Comparison of ENCODE assay signal across 15 cellular contexts in genomic region chrX:71663238-71663637, GRCh38. TPM values are rescaled to one million over a fixed set of nuclear protein-coding genes. Genes with fewer than 3 reads are reported as not detected.
A peak's percentile ranks its signal among the peaks of the same experiment; 100 is the strongest.
DNase-seq lines count a peak whose midpoint lies in the region; TF ChIP-seq lines count a peak whose summit lies in the region.
"Not testable (repeated sequence)": the region's sequence is repeated elsewhere in the genome, so short reads cannot be mapped to it uniquely, and the experiment has no call there.
"Had no signal": no experiment of that assay in that cellular context is flagged by ENCODE, and none has a peak within 500 bp of the region (broad histone marks: within the 10 kb centered on the region; RNA-seq: fewer than 3 reads in every experiment).

No MANE protein-coding gene starts in this region.

- CTCF ChIA-PET in activated naive CD4-positive, alpha-beta T cell treated with anti-CD3 and anti-CD28 coated beads for 36 hours (lab: Charles Lee), result interaction anchor here (0.6 kb wide), 1 partner anchor 78 kb away, joined by 3 read pairs; no protein-coding TSS in a partner anchor

- not testable (repeated sequence) for H3K9me3 Mint-ChIP-seq in activated naive CD4-positive, alpha-beta T cell treated with anti-CD3 and anti-CD28 coated beads for 36 hours

- not testable (repeated sequence) for TF ChIP-seq CTCF in colonic mucosa (IDR thresholded peaks at IDR 0.05)

- intact Hi-C loops in activated naive CD4-positive, alpha-beta T cell treated with anti-CD3 and anti-CD28 coated beads for 36 hours (cut with micrococcal nuclease), result loop anchor here (1.0 kb wide), 2 partner anchors 8 to 44 kb away; no protein-coding TSS in a partner anchor
- intact Hi-C loops in colonic mucosa (cut with DNase I), result not testable (repeated sequence)

- H3K27me3 ChIP-seq in colonic mucosa, result not testable (repeated sequence)

- peaks cover 29% of the 10 kb centered on the region for H3K4me1 Mint-ChIP-seq in activated naive CD4-positive, alpha-beta T cell treated with anti-CD3 and anti-CD28 coated beads for 36 hours (ENCODE audit: low read depth)

- H3K27me3 Mint-ChIP-seq in activated naive CD4-positive, alpha-beta T cell treated with anti-CD3 and anti-CD28 coated beads for 36 hours (ENCODE audit: low read depth), result not testable (repeated sequence)

- not testable (repeated sequence) for H3K4me1 ChIP-seq in colonic mucosa

- H3K9ac ChIP-seq in colonic mucosa (ENCODE audit: low read depth in 2 of 2, low read length in 2 of 2), result not testable (repeated sequence)

- H3K27ac Mint-ChIP-seq in activated naive CD4-positive, alpha-beta T cell treated with anti-CD3 and anti-CD28 coated beads for 36 hours, result not testable (repeated sequence)

- not testable (repeated sequence) for H3K36me3 Mint-ChIP-seq in activated naive CD4-positive, alpha-beta T cell treated with anti-CD3 and anti-CD28 coated beads for 36 hours (ENCODE audit: low read depth)

- H3K36me3 ChIP-seq in colonic mucosa, result not testable (repeated sequence)

- not testable (repeated sequence) for H3K9me3 ChIP-seq in colonic mucosa

- not testable (repeated sequence) for H3K4me3 Mint-ChIP-seq in activated naive CD4-positive, alpha-beta T cell treated with anti-CD3 and anti-CD28 coated beads for 36 hours

- not testable (repeated sequence) for H3K4me3 ChIP-seq in colonic mucosa

- H3K27ac ChIP-seq in colonic mucosa, result not testable (repeated sequence)

- peak; percentile 13 for DNase-seq in NK-92 treated with Interleukin-12 subunit alpha and Interleukin-12 subunit beta, amount 100 ng/mL, for 24 hours (lab: John Stamatoyannopoulos, UW)
- DNase-seq in activated CD4-positive, alpha-beta T cell treated with anti-CD3 and anti-CD28 coated beads for 4 hours, result peak; percentile 51 to 59
- peak; percentile 6 for DNase-seq in activated T-cell treated with anti-CD3 and anti-CD28 coated beads for 1 hour (ENCODE audit: low read depth)
- peak; percentile 86 for DNase-seq in activated naive CD4-positive, alpha-beta T cell treated with anti-CD3 and anti-CD28 coated beads for 36 hours
- DNase-seq in colonic mucosa, result peak; percentile 3
- DNase-seq in stimulated activated CD4-positive, alpha-beta T cell treated with anti-CD3 and anti-CD28 coated beads, Interleukin-15, amount 100 ng/mL, for 48 hours (ENCODE audit: low read depth in 2 of 2), result peak; percentile 23 to 70
- DNase-seq in stimulated activated CD8-positive, alpha-beta memory T cell treated with anti-CD3 and anti-CD28 coated beads, Interleukin-15, amount 100 ng/mL, for 48 hours (ENCODE audit: low read depth in 2 of 2), result peak; percentile 40 to 49

RNA-seq across cellular contexts. Expression of gene CXCR3, which starts 44.9 kb away (rescaled TPM):
- 1 to 10 TPM; 2.1 to 2.5 TPM for total RNA-seq in activated naive CD4-positive, alpha-beta T cell treated with anti-CD3 and anti-CD28 coated beads for 36 hours
- total RNA-seq in colonic mucosa, result 1 to 10 TPM; 2.1 to 3.9 TPM
- total RNA-seq: Caco-2, chondrocyte, lower leg skin, occipital lobe, SJSA1 had no signal

RNA-seq across cellular contexts. Expression of gene CXorf49, which starts 54.8 kb away (rescaled TPM):
- total RNA-seq in activated naive CD4-positive, alpha-beta T cell treated with anti-CD3 and anti-CD28 coated beads for 36 hours, result not detected
- not detected for total RNA-seq in colonic mucosa
- total RNA-seq: activated CD8-positive, alpha-beta memory T cell treated with anti-CD3 and anti-CD28 coated beads for 36 hours; aorta; Caco-2; chondrocyte; heart left ventricle; lower leg skin; occipital lobe; SJSA1 had no signal

Comparison
In these comparisons a context has a peak if more than half of its experiments do, and no peak if none do; other contexts are left out.
1. DNase-seq: peak in every context shown above with its lines; median percentile 86 in activated naive CD4-positive, alpha-beta T cell treated with anti-CD3 and anti-CD28 coated beads for 36 hours; 55 in activated CD4-positive, alpha-beta T cell treated with anti-CD3 and anti-CD28 coated beads for 4 hours; 46 in stimulated activated CD4-positive, alpha-beta T cell treated with anti-CD3 and anti-CD28 coated beads, Interleukin-15, amount 100 ng/mL, for 48 hours; 44 in stimulated activated CD8-positive, alpha-beta memory T cell treated with anti-CD3 and anti-CD28 coated beads, Interleukin-15, amount 100 ng/mL, for 48 hours; 13 in NK-92 treated with Interleukin-12 subunit alpha and Interleukin-12 subunit beta, amount 100 ng/mL, for 24 hours; 6 in activated T-cell treated with anti-CD3 and anti-CD28 coated beads for 1 hour; 3 in colonic mucosa.